Comparison of ENCODE assay signal across 6 cellular contexts in genomic region chr16:426115-426905, GRCh38. TPM values are rescaled to one million over a fixed set of nuclear protein-coding genes. Genes with fewer than 3 reads are reported as not detected.
DNase-seq lines count a peak whose midpoint lies in the region; ATAC-seq and TF ChIP-seq lines count a peak whose summit lies in the region.

No MANE protein-coding gene starts in this region.

- H3K9me3 Mint-ChIP-seq in brain = peaks cover 0 to 1% (median 0%) of the 10 kb centered on the region in 5 experiments

- no peaks in the 10 kb centered on the region for H3K9me2 ChIP-seq in neural cell (ENCODE audit: insufficient read depth, low read length)

- no peak for TF ChIP-seq CTCF in BJ (IDR thresholded peaks at IDR 0.05; ENCODE audit: insufficient read depth, low read depth, low read length)
- no peak for TF ChIP-seq CTCF in brain (conservative IDR thresholded peaks at IDR 0.05)
- TF ChIP-seq CTCF in neural cell (IDR thresholded peaks at IDR 0.05; ENCODE audit: poor library complexity, severe bottlenecking) = no peak

- H3K36me3 ChIP-seq in BJ (ENCODE audit: control insufficient read depth, insufficient read depth, low read length) = no peaks in the 10 kb centered on the region
- no peaks in the 10 kb centered on the region for H3K36me3 ChIP-seq in neural cell (ENCODE audit: insufficient read depth, low read length)

- no peaks in the 10 kb centered on the region for H3F3A ChIP-seq in neural cell (ENCODE audit: insufficient read depth, low read length, poor library complexity, severe bottlenecking)

- TF ChIP-seq RAD21 in neural cell (conservative IDR thresholded peaks at IDR 0.05) = no peak

- H4K20me1 ChIP-seq in neural cell (ENCODE audit: insufficient read depth) = peaks cover 16% of the 10 kb centered on the region

- H2AFZ ChIP-seq in neural cell (ENCODE audit: low read depth, low read length) = no peak overlapping the region

- peaks cover 37% of the 10 kb centered on the region for H3K36me3 Mint-ChIP-seq in brain

- H3K9ac ChIP-seq in neural cell (ENCODE audit: low read length) = peak overlapping the region; percentile 90

- H3K4me3 ChIP-seq in BJ (ENCODE audit: low read depth, low read length) (peak overlapping the region; percentile 87), neural cell (ENCODE audit: low read length) (peak overlapping the region; percentile 100)

- H3K4me3 Mint-ChIP-seq in brain = peak overlapping the region; percentile 91 to 99 (median 94)

- DNase-seq in BJ (ENCODE audit: low read depth) = no peak
- no peak for DNase-seq in H4 (ENCODE audit: low spot score)

- H3K27ac ChIP-seq in neural cell (ENCODE audit: low read length) = peak overlapping the region; percentile 65

- TF ChIP-seq EP300 in neural cell (conservative IDR thresholded peaks at IDR 0.05; ENCODE audit: poor library complexity, severe bottlenecking) = no peak

- H3K79me2 ChIP-seq in neural cell (replicated peaks; ENCODE audit: insufficient read depth, low read length) = peaks cover 56% of the 10 kb centered on the region

- peak overlapping the region; percentile 84 for H3K4me2 ChIP-seq in neural cell (ENCODE audit: low read length)

- peak; percentile 19 for ATAC-seq in HG02870 (IDR thresholded peaks at IDR 0.05; ENCODE audit: unreplicated experiment)
- no peak for ATAC-seq in HG02884 (IDR thresholded peaks at IDR 0.05; ENCODE audit: unreplicated experiment)

- CTCF ChIA-PET in BJ (lab: Yijun Ruan, JAX) = no interaction called here

- H3K9me3 ChIP-seq in neural cell (ENCODE audit: low read length) = no peaks in the 10 kb centered on the region

- H3K27me3 Mint-ChIP-seq in brain = peaks cover 10% of the 10 kb centered on the region

- H3K27ac Mint-ChIP-seq in brain = peak overlapping the region; percentile 80 to 94 (median 91)

- H3K4me1 Mint-ChIP-seq in brain = peaks cover 61% of the 10 kb centered on the region

- no peaks in the 10 kb centered on the region for H3K27me3 ChIP-seq in BJ (ENCODE audit: control insufficient read depth, insufficient read depth, low read length)
- no peaks in the 10 kb centered on the region for H3K27me3 ChIP-seq in neural cell (ENCODE audit: insufficient read depth, low read depth, low read length)

- POLR2A ChIA-PET in BJ (lab: Charles Lee) = interaction anchor here (0.6 kb wide), 2 partner anchors 39 to 73 kb away, joined by 3 to 18 read pairs; no protein-coding TSS in a partner anchor

TF ChIP-seq in neural cell, 6 proteins besides CTCF, POLR2A, EP300 and RAD21:
- TF ChIP-seq REST (IDR thresholded peaks at IDR 0.05; ENCODE audit: borderline replicate concordance) (peak; percentile 40), SMC3 (conservative IDR thresholded peaks at IDR 0.05; ENCODE audit: poor library complexity) (no peak), MXI1 (conservative IDR thresholded peaks at IDR 0.05; ENCODE audit: poor library complexity, severe bottlenecking) (peak; percentile 24), TAF1 (IDR thresholded peaks at IDR 0.05; ENCODE audit: low read depth) (no peak)
TF ChIP-seq in neural cell: peak in this region for 2.

RNA-seq across cellular contexts. Expression of gene RAB11FIP3, which starts 0.9 kb away (rescaled TPM):
- polyA plus RNA-seq in BJ (2011; rRNA removed) (8.6 and 13.3 TPM in 2 replicates), brain (ENCODE audit: insufficient read depth, low read depth, low replicate concordance) (39.2 TPM), neural cell (55.0 and 60.4 TPM in 2 replicates)
- polyA minus RNA-seq in BJ (2011; rRNA and poly(A)+ RNA removed) = 9.6 and 12.4 TPM in 2 replicates
- 47.9 and 55.8 TPM in 2 replicates for polyA minus RNA-seq in neural cell
- total RNA-seq in H4 (2014; rRNA removed; shearing (Covaris generic)) = 5.4 and 11.5 TPM in 2 replicates

RNA-seq across cellular contexts. Expression of gene DECR2, which starts 24.6 kb away (rescaled TPM):
- polyA plus RNA-seq in BJ (2011; rRNA removed) (14.7 and 23.6 TPM in 2 replicates), brain (ENCODE audit: insufficient read depth, low read depth, low replicate concordance) (7.7 TPM), neural cell (58.8 and 71.8 TPM in 2 replicates)
- polyA minus RNA-seq in BJ (2011; rRNA and poly(A)+ RNA removed) = 8.3 and 11.2 TPM in 2 replicates
- 11.2 and 18.0 TPM in 2 replicates for polyA minus RNA-seq in neural cell
- 5.9 and 8.7 TPM in 2 replicates for total RNA-seq in H4 (2014; rRNA removed; shearing (Covaris generic))

RNA-seq across cellular contexts. Expression of gene NME4, which starts 29.3 kb away (rescaled TPM):
- polyA plus RNA-seq in BJ (2011; rRNA removed) = 227 and 290 TPM in 2 replicates
- polyA minus RNA-seq in BJ (2011; rRNA and poly(A)+ RNA removed) = 83.9 and 109 TPM in 2 replicates
- 61.3 TPM for polyA plus RNA-seq in brain (ENCODE audit: insufficient read depth, low read depth, low replicate concordance)
- 63.4 and 65.2 TPM in 2 replicates for polyA plus RNA-seq in neural cell
- 17.9 and 19.7 TPM in 2 replicates for polyA minus RNA-seq in neural cell
- total RNA-seq in H4 (2014; rRNA removed; shearing (Covaris generic)) = 87.5 and 95.3 TPM in 2 replicates

RNA-seq across cellular contexts. Expression of gene PGAP6, which starts 44.5 kb away (rescaled TPM):
- polyA plus RNA-seq in BJ (2011; rRNA removed) = 65.2 and 131 TPM in 2 replicates
- 75.0 and 127 TPM in 2 replicates for polyA minus RNA-seq in BJ (2011; rRNA and poly(A)+ RNA removed)
- 28.1 TPM for polyA plus RNA-seq in brain (ENCODE audit: insufficient read depth, low read depth, low replicate concordance)
- polyA plus RNA-seq in neural cell = 36.7 and 47.3 TPM in 2 replicates
- polyA minus RNA-seq in neural cell = 28.4 and 39.9 TPM in 2 replicates
- total RNA-seq in H4 (2014; rRNA removed; shearing (Covaris generic)) = 13.7 and 15.9 TPM in 2 replicates

RNA-seq across cellular contexts. Expression of gene MRPL28, which starts 56.0 kb away (rescaled TPM):
- 143 and 188 TPM in 2 replicates for polyA plus RNA-seq in BJ (2011; rRNA removed)
- 22.3 and 33.3 TPM in 2 replicates for polyA minus RNA-seq in BJ (2011; rRNA and poly(A)+ RNA removed)
- polyA plus RNA-seq in brain (ENCODE audit: insufficient read depth, low read depth, low replicate concordance) = 147 TPM
- 134 and 182 TPM in 2 replicates for polyA plus RNA-seq in neural cell
- 60.3 and 61.8 TPM in 2 replicates for polyA minus RNA-seq in neural cell
- 159 and 167 TPM in 2 replicates for total RNA-seq in H4 (2014; rRNA removed; shearing (Covaris generic))
